In genomic region chr14:101031186-101031585, GRCh38 we compare ENCODE assay signal across 27 cellular contexts.
DNase-seq lines count a peak whose midpoint lies in the region; ATAC-seq, FAIRE-seq and TF ChIP-seq lines count a peak whose summit lies in the region.
"Had no signal": no experiment of that assay in that cellular context is flagged by ENCODE, and none has a peak within 500 bp of the region (broad histone marks: within the 10 kb centered on the region; RNA-seq: fewer than 3 reads in every experiment).

No MANE protein-coding gene starts in this region.

- no peak for FAIRE-seq in kidney (lab: Jason Lieb, UNC)
- FAIRE-seq: GM12892, GM18507, HTR-8/SVneo had no signal

- H3K9me3 ChIP-seq in kidney (ENCODE audit: control insufficient read depth in 1 of 2, low read length in 2 of 2), result no peaks in the 10 kb centered on the region
- no peaks in the 10 kb centered on the region for H3K9me3 ChIP-seq in upper lobe of right lung
- H3K9me3 ChIP-seq: MG63 had no signal

- CTCF ChIA-PET in activated naive CD4-positive, alpha-beta T cell treated with anti-CD3 and anti-CD28 coated beads, Interleukin-2, amount 10 ng/mL, durations not matched to agents 7 days and 5 days (lab: Charles Lee), result no interaction called here
- CTCF ChIA-PET in activated naive CD4-positive, alpha-beta T cell treated with anti-CD3 and anti-CD28 coated beads for 36 hours (lab: Charles Lee), result no interaction called here

- H3K4me3 Mint-ChIP-seq in activated naive CD4-positive, alpha-beta T cell treated with anti-CD3 and anti-CD28 coated beads, Interleukin-2, amount 10 ng/mL, durations not matched to agents 7 days and 5 days, result no peak overlapping the region
- H3K4me3 Mint-ChIP-seq in activated naive CD4-positive, alpha-beta T cell treated with anti-CD3 and anti-CD28 coated beads for 36 hours, result no peak overlapping the region
- H3K4me3 Mint-ChIP-seq in T-helper 2 cell treated with Interferon-gamma antibody and Interleukin-4, amounts not matched to agents 5 μg/mL and 100 μg/mL, for 36 hours, result no peak overlapping the region
- H3K4me3 Mint-ChIP-seq: B cell; CD8-positive, alpha-beta memory T cell had no signal

- no peaks in the 10 kb centered on the region for H3K4me1 ChIP-seq in kidney (ENCODE audit: control insufficient read depth in 1 of 2, insufficient read depth in 1 of 2, low read depth in 1 of 2, low read length in 2 of 2)
- no peaks in the 10 kb centered on the region for H3K4me1 ChIP-seq in upper lobe of right lung

- no peaks in the 10 kb centered on the region for H3K27me3 ChIP-seq in upper lobe of right lung
- H3K27me3 ChIP-seq: MG63 had no signal

- no peaks in the 10 kb centered on the region for H3K4me1 Mint-ChIP-seq in activated naive CD4-positive, alpha-beta T cell treated with anti-CD3 and anti-CD28 coated beads, Interleukin-2, amount 10 ng/mL, durations not matched to agents 7 days and 5 days
- no peaks in the 10 kb centered on the region for H3K4me1 Mint-ChIP-seq in activated naive CD4-positive, alpha-beta T cell treated with anti-CD3 and anti-CD28 coated beads for 36 hours (ENCODE audit: low read depth)
- H3K4me1 Mint-ChIP-seq in T-helper 2 cell treated with Interferon-gamma antibody and Interleukin-4, amounts not matched to agents 5 μg/mL and 100 μg/mL, for 36 hours (ENCODE audit: low read depth), result no peaks in the 10 kb centered on the region
- H3K4me1 Mint-ChIP-seq: B cell; CD8-positive, alpha-beta memory T cell had no signal

- no peak overlapping the region for H3K27ac Mint-ChIP-seq in activated naive CD4-positive, alpha-beta T cell treated with anti-CD3 and anti-CD28 coated beads, Interleukin-2, amount 10 ng/mL, durations not matched to agents 7 days and 5 days
- no peak overlapping the region for H3K27ac Mint-ChIP-seq in activated naive CD4-positive, alpha-beta T cell treated with anti-CD3 and anti-CD28 coated beads for 36 hours
- H3K27ac Mint-ChIP-seq in T-helper 2 cell treated with Interferon-gamma antibody and Interleukin-4, amounts not matched to agents 5 μg/mL and 100 μg/mL, for 36 hours, result no peak overlapping the region
- H3K27ac Mint-ChIP-seq: B cell; CD8-positive, alpha-beta memory T cell had no signal

- H3K27ac ChIP-seq in kidney (ENCODE audit: low read depth in 2 of 2, low read length in 2 of 2), result no peak overlapping the region
- no peak overlapping the region for H3K27ac ChIP-seq in upper lobe of right lung
- H3K27ac ChIP-seq: 22Rv1, C4-2B, GM23248, RWPE1, SK-N-MC had no signal

- no peaks in the 10 kb centered on the region for H3K36me3 Mint-ChIP-seq in activated naive CD4-positive, alpha-beta T cell treated with anti-CD3 and anti-CD28 coated beads, Interleukin-2, amount 10 ng/mL, durations not matched to agents 7 days and 5 days
- no peaks in the 10 kb centered on the region for H3K36me3 Mint-ChIP-seq in activated naive CD4-positive, alpha-beta T cell treated with anti-CD3 and anti-CD28 coated beads for 36 hours (ENCODE audit: low read depth)
- H3K36me3 Mint-ChIP-seq in T-helper 2 cell treated with Interferon-gamma antibody and Interleukin-4, amounts not matched to agents 5 μg/mL and 100 μg/mL, for 36 hours (ENCODE audit: low read depth), result no peaks in the 10 kb centered on the region
- H3K36me3 Mint-ChIP-seq: CD8-positive, alpha-beta memory T cell had no signal

- no peaks in the 10 kb centered on the region for H3K9me3 Mint-ChIP-seq in activated naive CD4-positive, alpha-beta T cell treated with anti-CD3 and anti-CD28 coated beads, Interleukin-2, amount 10 ng/mL, durations not matched to agents 7 days and 5 days
- H3K9me3 Mint-ChIP-seq in activated naive CD4-positive, alpha-beta T cell treated with anti-CD3 and anti-CD28 coated beads for 36 hours, result no peaks in the 10 kb centered on the region
- H3K9me3 Mint-ChIP-seq in T-helper 2 cell treated with Interferon-gamma antibody and Interleukin-4, amounts not matched to agents 5 μg/mL and 100 μg/mL, for 36 hours, result no peaks in the 10 kb centered on the region

- ATAC-seq in upper lobe of right lung, result no peak

- no peak overlapping the region for H3K9ac ChIP-seq in kidney (ENCODE audit: low read length in 2 of 2)
- H3K9ac ChIP-seq: GM23248 had no signal

- TF ChIP-seq POLR2A in NB4 (IDR thresholded peaks at IDR 0.05; ENCODE audit: extremely low read depth, insufficient read length), result no peak

- H3K36me3 ChIP-seq in kidney (ENCODE audit: control insufficient read depth in 1 of 2, insufficient read depth in 2 of 2, low read length in 2 of 2) (no peaks in the 10 kb centered on the region), upper lobe of right lung (no peaks in the 10 kb centered on the region)
- H3K36me3 ChIP-seq: MG63 had no signal

- intact Hi-C loops in activated naive CD4-positive, alpha-beta T cell treated with anti-CD3 and anti-CD28 coated beads for 36 hours (cut with micrococcal nuclease), result no loop called here
- intact Hi-C loops in kidney (cut with DNase I), result no loop called here
- intact Hi-C loops in upper lobe of right lung (cut with DNase I), result no loop called here

- no peaks in the 10 kb centered on the region for H3K27me3 Mint-ChIP-seq in activated naive CD4-positive, alpha-beta T cell treated with anti-CD3 and anti-CD28 coated beads, Interleukin-2, amount 10 ng/mL, durations not matched to agents 7 days and 5 days
- H3K27me3 Mint-ChIP-seq in activated naive CD4-positive, alpha-beta T cell treated with anti-CD3 and anti-CD28 coated beads for 36 hours (ENCODE audit: low read depth), result no peaks in the 10 kb centered on the region
- no peaks in the 10 kb centered on the region for H3K27me3 Mint-ChIP-seq in T-helper 2 cell treated with Interferon-gamma antibody and Interleukin-4, amounts not matched to agents 5 μg/mL and 100 μg/mL, for 36 hours (ENCODE audit: low read depth)
- H3K27me3 Mint-ChIP-seq: B cell had no signal

- H3K4me3 ChIP-seq in NB4 (ENCODE audit: low read depth, low read length) (no peak overlapping the region), kidney (ENCODE audit: low read length in 2 of 2) (no peak overlapping the region), upper lobe of right lung (no peak overlapping the region)
- H3K4me3 ChIP-seq: GM23248, MG63, SK-N-MC had no signal

- TF ChIP-seq CTCF in NB4 (IDR thresholded peaks at IDR 0.05; ENCODE audit: low read depth, low read length) (no peak), kidney (IDR thresholded peaks at IDR 0.05; ENCODE audit: borderline replicate concordance, extremely low read depth, insufficient read depth) (no peak), upper lobe of right lung (IDR thresholded peaks at IDR 0.05) (no peak)

- peak; percentile 1 for DNase-seq in activated naive CD4-positive, alpha-beta T cell treated with anti-CD3 and anti-CD28 coated beads, Interleukin-2, amount 10 ng/mL, durations not matched to agents 7 days and 5 days
- DNase-seq in activated naive CD4-positive, alpha-beta T cell treated with anti-CD3 and anti-CD28 coated beads for 36 hours, result no peak
- DNase-seq in NB4 (ENCODE audit: low read depth) (peak; percentile 8), kidney (peak; percentile 36), upper lobe of right lung (peak; percentile 21), amygdala (lab: John Stamatoyannopoulos, UW) (no peak)
- DNase-seq in T-helper 2 cell treated with Interferon-gamma antibody and Interleukin-4, amounts not matched to agents 5 μg/mL and 100 μg/mL, for 36 hours (ENCODE audit: low spot score), result no peak
- DNase-seq: DMS79 treated with DMSO at 0.1 percent for 48 hours, GM23248, H7, KG1, MG63, NCI-H1417, NCI-H1694, NCI-H2029 treated with DMSO at 0.1 percent for 48 hours, NCI-H2227 treated with DMSO at 0.1 percent for 48 hours, NCI-H69, SIG-M5 had no signal

Comparison
In these comparisons a context has a peak if more than half of its experiments do, and no peak if none do; other contexts are left out.
1. DNase-seq: peak in activated naive CD4-positive, alpha-beta T cell treated with anti-CD3 and anti-CD28 coated beads, Interleukin-2, amount 10 ng/mL, durations not matched to agents 7 days and 5 days (single experiment), NB4 (single experiment), kidney (single experiment) and upper lobe of right lung (single experiment); none in activated naive CD4-positive, alpha-beta T cell treated with anti-CD3 and anti-CD28 coated beads for 36 hours (single experiment), T-helper 2 cell treated with Interferon-gamma antibody and Interleukin-4, amounts not matched to agents 5 μg/mL and 100 μg/mL, for 36 hours (single experiment) and amygdala (0 of 56).